In genomic region chr14:103716091-103716801, GRCh38 we compare ENCODE assay signal across 8 cellular contexts. TPM values are rescaled to one million over a fixed set of nuclear protein-coding genes. Genes with fewer than 3 reads are reported as not detected.
A peak's percentile ranks its signal among the peaks of the same experiment; 100 is the strongest.
DNase-seq lines count a peak whose midpoint lies in the region; ATAC-seq, FAIRE-seq and TF ChIP-seq lines count a peak whose summit lies in the region.

No MANE protein-coding gene starts in this region.

- peak; percentile 14 for ATAC-seq in stimulated activated memory B cell treated with anti-CD40 and anti-IgM and Interleukin-4, amounts not matched to agents 10 μg/mL and 1 μg/mL and 100 μg/mL, for 72 hours
- no peak for ATAC-seq in GM18519 (IDR thresholded peaks at IDR 0.05; ENCODE audit: low FRiP score, unreplicated experiment)

- H3K9me3 ChIP-seq in AG04450 (ENCODE audit: control insufficient read depth, insufficient read depth, low read length), result no peaks in the 10 kb centered on the region

- H3K4me3 Mint-ChIP-seq in stimulated activated memory B cell treated with anti-CD40 and anti-IgM and Interleukin-4, amounts not matched to agents 10 μg/mL and 1 μg/mL and 100 μg/mL, for 72 hours, result peak overlapping the region; percentile 88

- H3K4me1 Mint-ChIP-seq in stimulated activated memory B cell treated with anti-CD40 and anti-IgM and Interleukin-4, amounts not matched to agents 10 μg/mL and 1 μg/mL and 100 μg/mL, for 72 hours, result peaks cover 51% of the 10 kb centered on the region

- no peaks in the 10 kb centered on the region for H3K9me3 Mint-ChIP-seq in stimulated activated memory B cell treated with anti-CD40 and anti-IgM and Interleukin-4, amounts not matched to agents 10 μg/mL and 1 μg/mL and 100 μg/mL, for 72 hours

- no peak overlapping the region for H3K27ac Mint-ChIP-seq in stimulated activated memory B cell treated with anti-CD40 and anti-IgM and Interleukin-4, amounts not matched to agents 10 μg/mL and 1 μg/mL and 100 μg/mL, for 72 hours

- in situ Hi-C loops in astrocyte of the cerebellum (cut with HindIII; ENCODE audit: low sequenced_read_pairs), result no loop called here

- H3K27me3 Mint-ChIP-seq in stimulated activated memory B cell treated with anti-CD40 and anti-IgM and Interleukin-4, amounts not matched to agents 10 μg/mL and 1 μg/mL and 100 μg/mL, for 72 hours, result no peaks in the 10 kb centered on the region

- TF ChIP-seq POLR2A in GM12892 (IDR thresholded peaks at IDR 0.05; ENCODE audit: low read depth, low read length), result no peak

- peak overlapping the region; percentile 21 for H3K27ac ChIP-seq in AG04450 (ENCODE audit: low read depth, low read length)

- FAIRE-seq in GM12892 (lab: Jason Lieb, UNC), result peak; percentile 21

- POLR2A ChIA-PET in AG04450 (lab: Yijun Ruan, JAX), result interaction anchor here (0.5 to 1.0 kb wide), 6 partner anchors 17 to 145 kb away, joined by 3 to 8 read pairs (median 3); no protein-coding TSS in a partner anchor

- TF ChIP-seq CTCF in AG04450 (IDR thresholded peaks at IDR 0.05; ENCODE audit: low read depth, low read length) (no peak), astrocyte of the cerebellum (IDR thresholded peaks at IDR 0.05; ENCODE audit: low read depth, low read length, missing control alignments) (no peak)

- no peak for DNase-seq in AG04450 (ENCODE audit: low read depth, low spot score)
- peak; percentile 60 for DNase-seq in GM12892 (ENCODE audit: insufficient read length)
- peak; percentile 65 for DNase-seq in HuH-7.5 (ENCODE audit: low spot score)
- DNase-seq in astrocyte of the cerebellum (ENCODE audit: low read depth), result no peak
- peak; percentile 34 for DNase-seq in iris pigment epithelial cell (ENCODE audit: low read depth)
- DNase-seq in NCI-H526 treated with DMSO at 0.1 percent for 48 hours (lab: John Stamatoyannopoulos, UW), result no peak

- CTCF ChIA-PET in AG04450 (lab: Charles Lee), result no interaction called here

- no peaks in the 10 kb centered on the region for H3K27me3 ChIP-seq in AG04450 (ENCODE audit: control insufficient read depth, insufficient read depth, low read length)

- peak overlapping the region; percentile 80 for H3K4me3 ChIP-seq in AG04450 (ENCODE audit: low read depth, low read length)
- H3K4me3 ChIP-seq in astrocyte of the cerebellum (ENCODE audit: low read depth, low read length), result peak overlapping the region; percentile 65

- H3K36me3 Mint-ChIP-seq in stimulated activated memory B cell treated with anti-CD40 and anti-IgM and Interleukin-4, amounts not matched to agents 10 μg/mL and 1 μg/mL and 100 μg/mL, for 72 hours, result no peaks in the 10 kb centered on the region

RNA-seq across cellular contexts. Expression of gene ZFYVE21, which starts 0.6 kb away (rescaled TPM):
- polyA plus RNA-seq in AG04450 (2011; rRNA removed), result 77.5 and 78.6 TPM in 2 replicates
- 26.4 and 30.1 TPM in 2 replicates for polyA minus RNA-seq in AG04450 (2011; rRNA and poly(A)+ RNA removed)
- 14.1 TPM for polyA plus RNA-seq in GM12892 (2012; ENCODE audit: missing spikeins)

RNA-seq across cellular contexts. Expression of gene XRCC3, which starts 1.0 kb away (rescaled TPM):
- 4.3 and 4.8 TPM in 2 replicates for polyA plus RNA-seq in AG04450 (2011; rRNA removed)
- polyA minus RNA-seq in AG04450 (2011; rRNA and poly(A)+ RNA removed), result 2.8 and 3.2 TPM in 2 replicates
- 18.3 TPM for polyA plus RNA-seq in GM12892 (2012; ENCODE audit: missing spikeins)

Comparison
In these comparisons a context has a peak if more than half of its experiments do, and no peak if none do; other contexts are left out.
1. DNase-seq: peak in GM12892 (single experiment), HuH-7.5 (single experiment) and iris pigment epithelial cell (single experiment); none in AG04450 (single experiment), astrocyte of the cerebellum (single experiment) and NCI-H526 treated with DMSO at 0.1 percent for 48 hours (single experiment).